23 cellular contexts compared by ENCODE assay signal in the genomic region with DNA sequence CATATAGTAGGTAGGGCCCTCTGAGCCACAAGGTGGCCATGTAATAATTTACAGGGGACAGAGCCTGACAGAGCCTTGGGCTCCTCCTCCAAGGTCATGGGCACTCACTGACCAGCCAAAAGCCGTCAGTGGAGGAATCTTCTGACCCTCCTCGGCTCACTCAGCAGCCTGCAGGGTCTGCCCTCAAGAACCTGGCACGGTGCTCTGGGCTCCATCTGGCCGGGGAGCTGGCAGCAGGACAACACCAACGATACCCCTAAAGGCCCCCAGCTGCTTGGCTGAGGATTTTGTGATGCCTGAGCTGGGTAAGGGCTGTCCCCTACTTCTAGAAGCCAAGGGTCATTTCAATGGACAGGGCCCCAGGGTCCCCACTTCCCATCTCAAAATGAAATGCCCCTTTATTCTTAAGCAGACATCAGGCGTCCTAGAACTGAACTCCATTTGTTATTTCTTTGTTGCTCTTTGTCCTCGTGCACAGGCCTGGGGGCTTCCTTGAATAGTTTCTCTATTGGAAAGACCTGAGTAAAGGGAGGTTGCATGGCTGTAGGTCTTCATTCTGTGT.
A peak's percentile ranks its signal among the peaks of the same experiment; 100 is the strongest.
DNase-seq lines count a peak whose midpoint lies in the region; TF ChIP-seq lines count a peak whose summit lies in the region.
"Had no signal": no experiment of that assay in that cellular context is flagged by ENCODE, and none has a peak within 500 bp of the region (broad histone marks: within the 10 kb centered on the region; RNA-seq: fewer than 3 reads in every experiment).

No MANE protein-coding gene starts in this region.

- intact Hi-C loops in activated T-helper 2 cell treated with anti-CD3 and anti-CD28 coated beads, Interferon-gamma antibody, Interleukin-2, Interleukin-4, amounts not matched to agents 10 μg/mL and 5 μg/mL and 100 μg/mL, durations not matched to agents 14 hours and 24 hours and 36 hours (cut with micrococcal nuclease) = no loop called here
- intact Hi-C loops in tibial artery (cut with DNase I; ENCODE audit: low total_unique reads) = loop anchor here (10.0 kb wide), 2 partner anchors 55 to 135 kb away; no protein-coding TSS in a partner anchor

- H3K36me3 Mint-ChIP-seq in activated T-helper 2 cell treated with anti-CD3 and anti-CD28 coated beads, Interferon-gamma antibody, Interleukin-2, Interleukin-4, amounts not matched to agents 10 μg/mL and 5 μg/mL and 100 μg/mL, durations not matched to agents 14 hours and 24 hours and 36 hours (ENCODE audit: low read depth) = no peaks in the 10 kb centered on the region
- H3K36me3 Mint-ChIP-seq in endodermal cell (ENCODE audit: low read depth) (no peaks in the 10 kb centered on the region), endothelial cell (ENCODE audit: low read depth, unreplicated experiment) (no peaks in the 10 kb centered on the region)
- H3K36me3 Mint-ChIP-seq: CD8-positive, alpha-beta T cell had no signal

- no peak for TF ChIP-seq CTCF in endodermal cell (conservative IDR thresholded peaks at IDR 0.05)
- TF ChIP-seq CTCF in tibial artery (IDR thresholded peaks at IDR 0.05) = no peak
- no peak for TF ChIP-seq CTCF in endothelial cell (IDR thresholded peaks at IDR 0.05; ENCODE audit: unreplicated experiment)
- no peak for TF ChIP-seq CTCF in WERI-Rb-1 (IDR thresholded peaks at IDR 0.05; ENCODE audit: low read depth, low read length)

- WGBS in endodermal cell (ENCODE audit: insufficient coverage in 1 of 2, insufficient read length in 1 of 2), 2 experiments = 89 to 100% methylated on average over 2 to 7 of the region's 7 CpGs

- no peaks in the 10 kb centered on the region for H3K9me3 Mint-ChIP-seq in activated T-helper 2 cell treated with anti-CD3 and anti-CD28 coated beads, Interferon-gamma antibody, Interleukin-2, Interleukin-4, amounts not matched to agents 10 μg/mL and 5 μg/mL and 100 μg/mL, durations not matched to agents 14 hours and 24 hours and 36 hours
- H3K9me3 Mint-ChIP-seq in endodermal cell (no peaks in the 10 kb centered on the region), endothelial cell (ENCODE audit: unreplicated experiment) (no peaks in the 10 kb centered on the region)
- H3K9me3 Mint-ChIP-seq: CD8-positive, alpha-beta T cell had no signal

- H3K36me3 ChIP-seq in endodermal cell (ENCODE audit: control insufficient read depth, insufficient read depth, low read length) = no peaks in the 10 kb centered on the region
- no peaks in the 10 kb centered on the region for H3K36me3 ChIP-seq in tibial artery
- H3K36me3 ChIP-seq in WERI-Rb-1 = no peaks in the 10 kb centered on the region
- H3K36me3 ChIP-seq: MG63 had no signal

- no peak overlapping the region for H3K9ac ChIP-seq in endodermal cell (ENCODE audit: extremely low read depth, low read length, poor library complexity, severe bottlenecking)

- peak; percentile 1 for DNase-seq in activated T-helper 2 cell treated with anti-CD3 and anti-CD28 coated beads, Interferon-gamma antibody, Interleukin-2, Interleukin-4, amounts not matched to agents 10 μg/mL and 5 μg/mL and 100 μg/mL, durations not matched to agents 14 hours and 24 hours and 36 hours (ENCODE audit: low spot score)
- DNase-seq in endodermal cell (peak; percentile 14), mesenteric fat pad (ENCODE audit: low spot score) (peak; percentile 60), tibial artery (peak in 1 of 2 donors; percentile 50), middle frontal gyrus (ENCODE audit: extremely low spot score, low spot score) (no peak), NOMO-1 treated with dmso at 0.1 percent for 144 hours (lab: John Stamatoyannopoulos, UW; ENCODE audit: unreplicated experiment) (no peak), endothelial cell (ENCODE audit: low spot score) (no peak), WERI-Rb-1 (no peak)
- DNase-seq: C1 segment of cervical spinal cord, DND-41, GOT3, HCEC 1CT, IMR-90, KG1, MG63, NCI-H1105 treated with DMSO at 0.1 percent for 48 hours, NCI-H2029 treated with DMSO at 0.1 percent for 48 hours, NCI-H526 treated with DMSO at 0.1 percent for 48 hours, SHP77 had no signal

- H3K9me3 ChIP-seq in endodermal cell (ENCODE audit: control insufficient read depth, low read length) (no peaks in the 10 kb centered on the region), tibial artery (no peaks in the 10 kb centered on the region), WERI-Rb-1 (ENCODE audit: severe bottlenecking) (no peaks in the 10 kb centered on the region)
- H3K9me3 ChIP-seq: A549, Caco-2, MG63 had no signal

- H3K4me3 ChIP-seq in endodermal cell (ENCODE audit: low read length) = no peak overlapping the region
- no peak overlapping the region for H3K4me3 ChIP-seq in tibial artery
- H3K4me3 ChIP-seq in WERI-Rb-1 (ENCODE audit: low read depth, low read length) = no peak overlapping the region
- H3K4me3 ChIP-seq: A549, MG63 had no signal

- no peak overlapping the region for H3K27ac Mint-ChIP-seq in activated T-helper 2 cell treated with anti-CD3 and anti-CD28 coated beads, Interferon-gamma antibody, Interleukin-2, Interleukin-4, amounts not matched to agents 10 μg/mL and 5 μg/mL and 100 μg/mL, durations not matched to agents 14 hours and 24 hours and 36 hours
- no peak overlapping the region for H3K27ac Mint-ChIP-seq in endodermal cell
- no peak overlapping the region for H3K27ac Mint-ChIP-seq in endothelial cell (ENCODE audit: unreplicated experiment)
- H3K27ac Mint-ChIP-seq: CD8-positive, alpha-beta T cell had no signal

- H3K27me3 ChIP-seq in endodermal cell (ENCODE audit: control insufficient read depth, insufficient read depth, low read length, poor library complexity, severe bottlenecking) (no peaks in the 10 kb centered on the region), tibial artery (no peaks in the 10 kb centered on the region), WERI-Rb-1 (ENCODE audit: insufficient read depth, low read depth, severe bottlenecking) (peaks cover 34% of the 10 kb centered on the region)
- H3K27me3 ChIP-seq: MG63 had no signal

- H3K4me1 ChIP-seq in endodermal cell (ENCODE audit: control insufficient read depth, insufficient read depth, low read length) (no peaks in the 10 kb centered on the region), tibial artery (peaks cover 5 to 62% (median 43%) of the 10 kb centered on the region in 4 donors)
- H3K4me1 ChIP-seq: A549, Caco-2 had no signal

- H3K4me3 Mint-ChIP-seq in activated T-helper 2 cell treated with anti-CD3 and anti-CD28 coated beads, Interferon-gamma antibody, Interleukin-2, Interleukin-4, amounts not matched to agents 10 μg/mL and 5 μg/mL and 100 μg/mL, durations not matched to agents 14 hours and 24 hours and 36 hours (ENCODE audit: low read depth) = no peak overlapping the region
- no peak overlapping the region for H3K4me3 Mint-ChIP-seq in endodermal cell
- H3K4me3 Mint-ChIP-seq in endothelial cell (ENCODE audit: unreplicated experiment) = no peak overlapping the region
- H3K4me3 Mint-ChIP-seq: CD8-positive, alpha-beta T cell had no signal

- H3K27ac ChIP-seq in endodermal cell (ENCODE audit: low read depth, low read length) (no peak overlapping the region), tibial artery (peak overlapping the region; percentile 70 to 76), WERI-Rb-1 (no peak overlapping the region)
- H3K27ac ChIP-seq: A549, RWPE1 had no signal

- peaks cover 9% of the 10 kb centered on the region for H3K27me3 Mint-ChIP-seq in activated T-helper 2 cell treated with anti-CD3 and anti-CD28 coated beads, Interferon-gamma antibody, Interleukin-2, Interleukin-4, amounts not matched to agents 10 μg/mL and 5 μg/mL and 100 μg/mL, durations not matched to agents 14 hours and 24 hours and 36 hours (ENCODE audit: low read depth)
- H3K27me3 Mint-ChIP-seq in endodermal cell (ENCODE audit: insufficient read depth) (no peaks in the 10 kb centered on the region), endothelial cell (ENCODE audit: unreplicated experiment) (peaks cover 3% of the 10 kb centered on the region)

- H3K4me1 Mint-ChIP-seq in activated T-helper 2 cell treated with anti-CD3 and anti-CD28 coated beads, Interferon-gamma antibody, Interleukin-2, Interleukin-4, amounts not matched to agents 10 μg/mL and 5 μg/mL and 100 μg/mL, durations not matched to agents 14 hours and 24 hours and 36 hours (ENCODE audit: low read depth) = no peaks in the 10 kb centered on the region
- peaks cover 7% of the 10 kb centered on the region for H3K4me1 Mint-ChIP-seq in endodermal cell
- no peaks in the 10 kb centered on the region for H3K4me1 Mint-ChIP-seq in endothelial cell (ENCODE audit: unreplicated experiment)

Comparison
In these comparisons a context has a peak if more than half of its experiments do, and no peak if none do; other contexts are left out.
1. DNase-seq: peak in activated T-helper 2 cell treated with anti-CD3 and anti-CD28 coated beads, Interferon-gamma antibody, Interleukin-2, Interleukin-4, amounts not matched to agents 10 μg/mL and 5 μg/mL and 100 μg/mL, durations not matched to agents 14 hours and 24 hours and 36 hours (single experiment), endodermal cell (single experiment) and mesenteric fat pad (single experiment); none in middle frontal gyrus (single experiment), NOMO-1 treated with dmso at 0.1 percent for 144 hours (single experiment), endothelial cell (single experiment) and WERI-Rb-1 (single experiment).
2. H3K27ac ChIP-seq: peak in tibial artery (2 of 2); none in endodermal cell (single experiment) and WERI-Rb-1 (single experiment).